Comparison of ENCODE assay signal across 28 cellular contexts in the genomic region with DNA sequence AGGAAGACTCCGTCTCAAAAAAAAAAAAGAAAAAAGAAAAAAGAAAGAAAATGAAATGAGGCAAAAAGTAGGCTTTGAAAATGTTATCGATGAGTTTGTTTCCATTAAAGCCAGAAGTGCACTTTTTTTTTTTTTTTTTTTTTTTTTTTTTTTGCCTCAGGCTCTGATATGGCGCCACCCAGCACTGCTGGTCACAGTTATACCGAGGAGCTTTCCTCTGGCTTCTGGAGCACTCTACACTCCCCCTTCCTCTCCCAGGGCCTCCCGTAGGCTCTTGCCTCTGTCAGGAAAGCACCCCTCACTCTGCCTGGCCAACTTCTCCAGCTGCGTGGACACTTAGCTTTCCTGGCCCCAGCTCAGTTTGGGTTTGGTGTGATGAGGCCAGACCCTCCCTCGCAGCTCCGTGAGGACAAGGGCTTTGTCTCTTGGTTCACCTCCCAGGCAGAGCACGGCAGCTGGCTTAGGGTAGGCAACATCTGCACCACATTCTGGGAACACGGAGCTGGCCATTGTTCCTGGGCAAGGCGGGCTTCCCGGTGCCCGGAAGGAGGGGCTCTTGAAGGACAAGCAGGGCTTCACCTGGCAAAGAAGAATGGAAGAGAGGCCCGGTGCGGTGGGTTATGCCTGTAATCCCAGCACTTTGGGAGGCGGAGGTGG. TPM values are rescaled to one million over a fixed set of nuclear protein-coding genes. Genes with fewer than 3 reads are reported as not detected.
A peak's percentile ranks its signal among the peaks of the same experiment; 100 is the strongest.
DNase-seq lines count a peak whose midpoint lies in the region; ATAC-seq, FAIRE-seq and TF ChIP-seq lines count a peak whose summit lies in the region.
"Had no signal": no experiment of that assay in that cellular context is flagged by ENCODE, and none has a peak within 500 bp of the region (broad histone marks: within the 10 kb centered on the region; RNA-seq: fewer than 3 reads in every experiment).

No MANE protein-coding gene starts in this region.

- CTCF ChIA-PET in SK-N-SH (lab: Yijun Ruan, JAX) (interaction anchor here (0.7 to 1.2 kb wide), 2 partner anchors 25 to 48 kb away, joined by 3 read pairs; no protein-coding TSS in a partner anchor), K562 (lab: Yijun Ruan, JAX; ENCODE audit: low intra/inter-chr PET ratio) (no interaction called here)

- TF ChIP-seq RAD21 in SK-N-SH (IDR thresholded peaks at IDR 0.05; ENCODE audit: low read length) (no peak), K562 (CRISPR knock-in tag; conservative IDR thresholded peaks at IDR 0.05 in 1 of 2, IDR thresholded peaks at IDR 0.05 in 1 of 2) (no peak)

- intact Hi-C loops in K562 (cut with micrococcal nuclease) (no loop called here), sciatic nerve (cut with DNase I) (no loop called here)

- H3F3A ChIP-seq in SK-N-SH (replicated peaks; ENCODE audit: insufficient read depth): no peaks in the 10 kb centered on the region

- no peaks in the 10 kb centered on the region for H4K20me1 ChIP-seq in SK-N-SH (ENCODE audit: insufficient read depth)
- H4K20me1 ChIP-seq in K562 (replicated peaks; ENCODE audit: control insufficient read depth, insufficient read depth, low read length): no peaks in the 10 kb centered on the region

- H3K4me1 ChIP-seq in SK-N-SH (ENCODE audit: control insufficient read depth in 1 of 2, insufficient read depth in 2 of 2, low read depth in 1 of 2, low read length in 1 of 2) (no peaks in the 10 kb centered on the region), K562 (replicated peaks in 1 of 2; ENCODE audit: control insufficient read depth in 2 of 2, insufficient read depth in 2 of 2, low read length in 2 of 2) (peaks cover 30 to 40% of the 10 kb centered on the region in 2 experiments; a peak in 4 of 5 replicates)
- H3K4me1 ChIP-seq: breast epithelium, Caco-2, gastroesophageal sphincter, lower lobe of right lung had no signal

- no peak for TF ChIP-seq POLR2A in K562 (conservative IDR thresholded peaks at IDR 0.05)

- DNase-seq in SK-N-SH (peak; percentile 36), K562 (ENCODE audit: extremely low read depth in 1 of 4, low spot score in 3 of 4) (no peak), sciatic nerve (ENCODE audit: low spot score) (no peak), urothelium cell line (ENCODE audit: low spot score) (no peak), LoVo (ENCODE audit: low spot score) (no peak)
- DNase-seq: activated CD4-positive, alpha-beta T cell treated with anti-CD3 and anti-CD28 coated beads for 1 hour; activated CD8-positive, alpha-beta T cell treated with anti-CD3 and anti-CD28 coated beads for 36 hours; anterior cingulate cortex; Caco-2; IMR-90; lower lobe of right lung; naive thymus-derived CD8-positive, alpha-beta T cell; NCI-H1436 treated with DMSO at 0.1 percent for 48 hours; NCI-H2081 treated with DMSO at 0.1 percent for 48 hours; NCI-H2227 treated with DMSO at 0.1 percent for 48 hours; NCI-H526; NK-92 treated with Interleukin-12 subunit alpha and Interleukin-12 subunit beta, amount 100 ng/mL, for 24 hours; occipital lobe; PC-3; stimulated activated CD4-positive, alpha-beta T cell treated with anti-CD3 and anti-CD28 coated beads, Interleukin-15, amount 100 ng/mL, for 24 hours; stimulated activated CD4-positive, alpha-beta T cell treated with anti-CD3 and anti-CD28 coated beads, Interleukin-4, amount 100 ng/mL, for 4 hours had no signal

- no peaks in the 10 kb centered on the region for H3K9me1 ChIP-seq in K562 (ENCODE audit: control insufficient read depth, insufficient read depth, low read length)

- ATAC-seq in SK-N-SH treated with all-trans-retinoic acid at 6 μM for 48 hours: no peak
- ATAC-seq in K562: peak; percentile 52
- peak; percentile 16 for ATAC-seq in sciatic nerve
- ATAC-seq: activated CD8-positive, alpha-beta T cell treated with anti-CD3 and anti-CD28 coated beads for 36 hours; activated naive CD4-positive, alpha-beta T cell treated with anti-CD3 and anti-CD28 coated beads, Interleukin-2, amount 50 U/mL, for 72 hours; gastroesophageal sphincter; HCT116; lower lobe of right lung; naive thymus-derived CD8-positive, alpha-beta T cell; PC-3 had no signal

- H3K4me3 ChIP-seq in SK-N-SH (ENCODE audit: low read depth in 2 of 2, low read length in 1 of 2) (no peak overlapping the region), K562 (no peak overlapping the region)
- H3K4me3 ChIP-seq: breast epithelium, gastroesophageal sphincter, lower lobe of right lung had no signal

- WGBS in SK-N-SH (ENCODE audit: low lambda C conversion rate): 92% methylated on average over 16 of the region's 16 CpGs
- WGBS in K562 (ENCODE audit: insufficient coverage, low coverage, missing lambda C conversion rate): 90% methylated on average over 13 of the region's 16 CpGs

- in situ Hi-C loops in K562 (cut with MboI): no loop called here

- H3K79me2 ChIP-seq in SK-N-SH (ENCODE audit: insufficient read depth) (no peaks in the 10 kb centered on the region), K562 (ENCODE audit: control insufficient read depth, insufficient read depth, low read length) (no peaks in the 10 kb centered on the region)

- no peak overlapping the region for H2AFZ ChIP-seq in SK-N-SH (ENCODE audit: low read depth)
- H2AFZ ChIP-seq in K562 (ENCODE audit: low read depth, low read length): peak overlapping the region; percentile 72

- TF ChIP-seq CTCF in SK-N-SH (IDR thresholded peaks at IDR 0.05) (no peak), K562 (IDR thresholded peaks at IDR 0.05 in 2 of 3, conservative IDR thresholded peaks at IDR 0.05 in 1 of 3; ENCODE audit: insufficient read depth in 2 of 3, low read depth in 1 of 3, low read length in 3 of 3) (no peak)

- FAIRE-seq in K562 (lab: Jason Lieb, UNC) (no peak), urothelium cell line (lab: Jason Lieb, UNC) (no peak)

- H3K27me3 ChIP-seq in SK-N-SH (ENCODE audit: insufficient read depth) (no peaks in the 10 kb centered on the region), K562 (ENCODE audit: control insufficient read depth in 2 of 2, insufficient read depth in 2 of 2, low read length in 2 of 2) (no peaks in the 10 kb centered on the region)
- H3K27me3 ChIP-seq: breast epithelium, gastroesophageal sphincter had no signal

- H3K36me3 ChIP-seq in SK-N-SH (replicated peaks in 1 of 2; ENCODE audit: control insufficient read depth in 1 of 2, insufficient read depth in 2 of 2, low read length in 1 of 2) (peaks cover 14 to 54% of the 10 kb centered on the region in 2 experiments), K562 (ENCODE audit: control insufficient read depth, insufficient read depth, low read length) (peaks cover 16% of the 10 kb centered on the region; the same call in 2 of the 3 replicates)
- H3K36me3 ChIP-seq: breast epithelium had no signal

- H3K9me3 ChIP-seq in SK-N-SH (no peaks in the 10 kb centered on the region), K562 (replicated peaks; ENCODE audit: control insufficient read depth, insufficient read depth, low read depth, low read length) (no peaks in the 10 kb centered on the region)
- H3K9me3 ChIP-seq: breast epithelium, Caco-2, gastroesophageal sphincter, lower lobe of right lung had no signal

- H3K4me2 ChIP-seq in SK-N-SH (no peak overlapping the region), K562 (ENCODE audit: insufficient read depth, low read length) (no peak overlapping the region)

- TF ChIP-seq EP300 in SK-N-SH (IDR thresholded peaks at IDR 0.05; ENCODE audit: borderline replicate concordance in 1 of 2, low read depth in 1 of 2, low read length in 1 of 2) (no peak), K562 (IDR thresholded peaks at IDR 0.05; ENCODE audit: low read length) (no peak)

- no TSS peak for BruUV-seq in K562 (replicated peaks; lab: Mats Ljungman, UMichigan)

- H3K27ac ChIP-seq in SK-N-SH (ENCODE audit: low read depth in 2 of 2, low read length in 1 of 2) (no peak overlapping the region), K562 (ENCODE audit: extremely low read depth, low read depth, low read length) (peak overlapping the region; percentile 10; the same call in 1 of the 3 replicates)
- H3K27ac ChIP-seq: 22Rv1, breast epithelium, C4-2B, gastroesophageal sphincter, lower lobe of right lung had no signal

- no peaks in the 10 kb centered on the region for H3K9me2 ChIP-seq in SK-N-SH

- POLR2A ChIA-PET in SK-N-SH (lab: Yijun Ruan, JAX): no interaction called here
- POLR2A ChIA-PET in K562 (lab: Yijun Ruan, JAX): no interaction called here

- H3K9ac ChIP-seq in SK-N-SH (no peak overlapping the region), K562 (ENCODE audit: insufficient read depth in 1 of 2, low read depth in 2 of 2, low read length in 2 of 2) (peak overlapping the region in 1 of 2 experiments; percentile 81; a peak in 1 of 4 replicates)

RNA-seq across cellular contexts. Expression of gene FADS2, which starts 16.9 kb away (rescaled TPM):
- polyA plus RNA-seq in SK-N-SH (2012; rRNA removed): 67.8 and 77.1 TPM in 2 replicates
- 35.0 and 46.7 TPM in 2 replicates for polyA plus RNA-seq in SK-N-SH (2012; cell fraction: cytosol; rRNA removed)
- polyA plus RNA-seq in SK-N-SH (2012; cell fraction: nucleus; rRNA removed): 81.1 and 91.8 TPM in 2 replicates
- 49.3 and 107 TPM in 2 replicates for total RNA-seq in K562 (2011; cell fraction: chromatin; rRNA removed; ENCODE audit: low replicate concordance)
- 68.6 and 70.4 TPM in 2 replicates for total RNA-seq in K562 (2011; cell fraction: nucleolus; rRNA removed)
- total RNA-seq in K562 (2011; cell fraction: nucleoplasm; rRNA removed): 66.5 and 86.0 TPM in 2 replicates
- 13.2 and 17.7 TPM in 2 replicates for total RNA-seq in K562 (2014; rRNA removed)
- total RNA-seq in K562 (2014; rRNA removed; fragmentation: Illumina TruSeq; extraction: Trizol): 14.5 and 16.2 TPM in 2 replicates
- 11.5 and 12.0 TPM in 2 replicates for total RNA-seq in K562 (2015; rRNA removed; fragmentation: Illumina TruSeq; extraction: Trizol)
- 28.6 and 30.4 TPM in 2 replicates for total RNA-seq in K562 (2021)
- polyA plus RNA-seq in K562 (2011; rRNA removed): 42.8 and 57.1 TPM in 2 replicates
- polyA plus RNA-seq in K562 (2011; cell fraction: cytosol; rRNA removed): 45.6 and 51.9 TPM in 2 replicates
- polyA plus RNA-seq in K562 (2011; cell fraction: nucleus; rRNA removed): 34.1 and 48.4 TPM in 2 replicates
- polyA plus RNA-seq in K562 (2012): 27.8 and 43.6 TPM in 2 replicates
- polyA plus RNA-seq in K562 (2014; fragmentation: Illumina TruSeq; extraction: Trizol): 33.9 and 39.7 TPM in 2 replicates
- polyA plus RNA-seq in K562 (2014; fragmentation: Nextera tagmentation; extraction: Ambion mirVana): 1 to 10 TPM; 2.9 to 5.3 TPM
- 23.9 and 27.2 TPM in 2 replicates for polyA plus RNA-seq in K562 (2014; rRNA removed)
- 38.9 and 48.8 TPM in 2 replicates for polyA minus RNA-seq in K562 (2011; rRNA and poly(A)+ RNA removed)
- polyA minus RNA-seq in K562 (2011; cell fraction: cytosol; rRNA and poly(A)+ RNA removed): 21.3 and 32.6 TPM in 2 replicates
- 10.5 and 15.2 TPM in 2 replicates for polyA minus RNA-seq in K562 (2011; cell fraction: nucleus; rRNA and poly(A)+ RNA removed)
- 140 TPM for total RNA-seq in sciatic nerve
- total RNA-seq: naive thymus-derived CD8-positive, alpha-beta T cell had no signal

RNA-seq across cellular contexts. Expression of gene FADS1, which starts 28.2 kb away (rescaled TPM):
- polyA plus RNA-seq in SK-N-SH (2012; rRNA removed): 20.6 and 26.4 TPM in 2 replicates
- polyA plus RNA-seq in SK-N-SH (2012; cell fraction: cytosol; rRNA removed): 13.8 and 18.5 TPM in 2 replicates
- 17.8 and 27.8 TPM in 2 replicates for polyA plus RNA-seq in SK-N-SH (2012; cell fraction: nucleus; rRNA removed)
- 611 and 866 TPM in 2 replicates for total RNA-seq in K562 (2011; cell fraction: chromatin; rRNA removed; ENCODE audit: low replicate concordance)
- 866 and 894 TPM in 2 replicates for total RNA-seq in K562 (2011; cell fraction: nucleolus; rRNA removed)
- 825 and 959 TPM in 2 replicates for total RNA-seq in K562 (2011; cell fraction: nucleoplasm; rRNA removed)
- 250 and 292 TPM in 2 replicates for total RNA-seq in K562 (2014; rRNA removed)
- total RNA-seq in K562 (2014; rRNA removed; fragmentation: Illumina TruSeq; extraction: Trizol): 367 and 390 TPM in 2 replicates
- 353 and 364 TPM in 2 replicates for total RNA-seq in K562 (2015; rRNA removed; fragmentation: Illumina TruSeq; extraction: Trizol)
- 378 and 411 TPM in 2 replicates for total RNA-seq in K562 (2021)
- 747 and 864 TPM in 2 replicates for polyA plus RNA-seq in K562 (2011; rRNA removed)
- polyA plus RNA-seq in K562 (2011; cell fraction: cytosol; rRNA removed): 1,005 and 1,028 TPM in 2 replicates
- polyA plus RNA-seq in K562 (2011; cell fraction: nucleus; rRNA removed): 277 and 375 TPM in 2 replicates
- 228 and 290 TPM in 2 replicates for polyA plus RNA-seq in K562 (2012)
- polyA plus RNA-seq in K562 (2014; fragmentation: Illumina TruSeq; extraction: Trizol): 394 and 457 TPM in 2 replicates
- 100 to 1,000 TPM; 110 to 174 TPM for polyA plus RNA-seq in K562 (2014; fragmentation: Nextera tagmentation; extraction: Ambion mirVana)
- 295 and 314 TPM in 2 replicates for polyA plus RNA-seq in K562 (2014; rRNA removed)
- polyA minus RNA-seq in K562 (2011; rRNA and poly(A)+ RNA removed): 571 and 760 TPM in 2 replicates
- polyA minus RNA-seq in K562 (2011; cell fraction: cytosol; rRNA and poly(A)+ RNA removed): 555 and 599 TPM in 2 replicates
- 280 and 292 TPM in 2 replicates for polyA minus RNA-seq in K562 (2011; cell fraction: nucleus; rRNA and poly(A)+ RNA removed)
- total RNA-seq in sciatic nerve: 99.3 TPM

RNA-seq across cellular contexts. Expression of gene FADS3, which starts 46.3 kb away (rescaled TPM):
- 93.3 and 116 TPM in 2 replicates for polyA plus RNA-seq in SK-N-SH (2012; rRNA removed)
- 20.9 and 32.5 TPM in 2 replicates for polyA plus RNA-seq in SK-N-SH (2012; cell fraction: cytosol; rRNA removed)
- 761 and 764 TPM in 2 replicates for polyA plus RNA-seq in SK-N-SH (2012; cell fraction: nucleus; rRNA removed)
- 196 and 689 TPM in 2 replicates for total RNA-seq in K562 (2011; cell fraction: chromatin; rRNA removed; ENCODE audit: low replicate concordance)
- total RNA-seq in K562 (2011; cell fraction: nucleolus; rRNA removed): 626 and 786 TPM in 2 replicates
- total RNA-seq in K562 (2011; cell fraction: nucleoplasm; rRNA removed): 287 and 362 TPM in 2 replicates
- total RNA-seq in K562 (2014; rRNA removed): 92.7 and 125 TPM in 2 replicates
- 18.6 and 32.4 TPM in 2 replicates for total RNA-seq in K562 (2014; rRNA removed; fragmentation: Illumina TruSeq; extraction: Trizol)
- 55.1 and 55.3 TPM in 2 replicates for total RNA-seq in K562 (2015; rRNA removed; fragmentation: Illumina TruSeq; extraction: Trizol)
- total RNA-seq in K562 (2021): 105 and 106 TPM in 2 replicates
- polyA plus RNA-seq in K562 (2011; rRNA removed): 148 and 226 TPM in 2 replicates
- 155 and 315 TPM in 2 replicates for polyA plus RNA-seq in K562 (2011; cell fraction: cytosol; rRNA removed)
- polyA plus RNA-seq in K562 (2011; cell fraction: nucleus; rRNA removed): 2,057 and 2,412 TPM in 2 replicates
- 65.8 and 82.0 TPM in 2 replicates for polyA plus RNA-seq in K562 (2012)
- 92.0 and 101 TPM in 2 replicates for polyA plus RNA-seq in K562 (2014; fragmentation: Illumina TruSeq; extraction: Trizol)
- polyA plus RNA-seq in K562 (2014; fragmentation: Nextera tagmentation; extraction: Ambion mirVana): 1 to 10 TPM in 1 of 2 experiments, under 1 TPM in 1; 0.97 to 3.3 TPM
- 133 and 139 TPM in 2 replicates for polyA plus RNA-seq in K562 (2014; rRNA removed)
- 33.8 and 64.4 TPM in 2 replicates for polyA minus RNA-seq in K562 (2011; rRNA and poly(A)+ RNA removed)
- polyA minus RNA-seq in K562 (2011; cell fraction: cytosol; rRNA and poly(A)+ RNA removed): 109 and 120 TPM in 2 replicates
- 200 TPM in 2 replicates for polyA minus RNA-seq in K562 (2011; cell fraction: nucleus; rRNA and poly(A)+ RNA removed)
- total RNA-seq in sciatic nerve: 127 TPM

RNA-seq across cellular contexts. Expression of gene FEN1, which starts 52.3 kb away (rescaled TPM):
- polyA plus RNA-seq in SK-N-SH (2012; rRNA removed) (35.9 and 39.5 TPM in 2 replicates), K562 (2011; rRNA removed) (91.3 and 124 TPM in 2 replicates), K562 (2014; fragmentation: Illumina TruSeq; extraction: Trizol) (138 and 146 TPM in 2 replicates), K562 (2014; fragmentation: Nextera tagmentation; extraction: Ambion mirVana) (10 to 100 TPM; 58.1 to 86.8 TPM), K562 (2014; rRNA removed) (132 and 136 TPM in 2 replicates)
- 33.0 and 38.9 TPM in 2 replicates for polyA plus RNA-seq in SK-N-SH (2012; cell fraction: cytosol; rRNA removed)
- 16.8 and 18.5 TPM in 2 replicates for polyA plus RNA-seq in SK-N-SH (2012; cell fraction: nucleus; rRNA removed)
- total RNA-seq in K562 (2011; cell fraction: chromatin; rRNA removed; ENCODE audit: low replicate concordance): 27.9 and 42.4 TPM in 2 replicates
- total RNA-seq in K562 (2011; cell fraction: nucleolus; rRNA removed): 50.0 and 60.9 TPM in 2 replicates
- 37.0 and 43.3 TPM in 2 replicates for total RNA-seq in K562 (2011; cell fraction: nucleoplasm; rRNA removed)
- total RNA-seq in K562 (2014; rRNA removed) (156 and 172 TPM in 2 replicates), K562 (2014; rRNA removed; fragmentation: Illumina TruSeq; extraction: Trizol) (130 and 137 TPM in 2 replicates), K562 (2015; rRNA removed; fragmentation: Illumina TruSeq; extraction: Trizol) (150 and 154 TPM in 2 replicates), K562 (2021) (140 and 150 TPM in 2 replicates), sciatic nerve (3.7 TPM)
- 83.9 and 106 TPM in 2 replicates for polyA plus RNA-seq in K562 (2011; cell fraction: cytosol; rRNA removed)
- 28.7 and 36.3 TPM in 2 replicates for polyA plus RNA-seq in K562 (2011; cell fraction: nucleus; rRNA removed)
- 122 and 124 TPM in 2 replicates for polyA plus RNA-seq in K562 (2012)
- 77.5 and 111 TPM in 2 replicates for polyA minus RNA-seq in K562 (2011; rRNA and poly(A)+ RNA removed)
- polyA minus RNA-seq in K562 (2011; cell fraction: cytosol; rRNA and poly(A)+ RNA removed): 54.2 and 76.3 TPM in 2 replicates
- 29.8 and 34.1 TPM in 2 replicates for polyA minus RNA-seq in K562 (2011; cell fraction: nucleus; rRNA and poly(A)+ RNA removed)

RNA-seq across cellular contexts. Expression of gene TMEM258, which starts 52.6 kb away (rescaled TPM):
- polyA plus RNA-seq in SK-N-SH (2012; rRNA removed) (454 and 617 TPM in 2 replicates), K562 (2011; rRNA removed) (630 and 713 TPM in 2 replicates), K562 (2014; fragmentation: Illumina TruSeq; extraction: Trizol) (213 and 256 TPM in 2 replicates), K562 (2014; fragmentation: Nextera tagmentation; extraction: Ambion mirVana) (100 to 1,000 TPM; 794 to 856 TPM), K562 (2014; rRNA removed) (199 and 268 TPM in 2 replicates)
- 466 and 537 TPM in 2 replicates for polyA plus RNA-seq in SK-N-SH (2012; cell fraction: cytosol; rRNA removed)
- 90.9 and 135 TPM in 2 replicates for polyA plus RNA-seq in SK-N-SH (2012; cell fraction: nucleus; rRNA removed)
- total RNA-seq in K562 (2011; cell fraction: chromatin; rRNA removed; ENCODE audit: low replicate concordance): 88.0 and 142 TPM in 2 replicates
- 195 and 216 TPM in 2 replicates for total RNA-seq in K562 (2011; cell fraction: nucleolus; rRNA removed)
- 192 and 237 TPM in 2 replicates for total RNA-seq in K562 (2011; cell fraction: nucleoplasm; rRNA removed)
- total RNA-seq in K562 (2014; rRNA removed) (97.2 and 153 TPM in 2 replicates), K562 (2014; rRNA removed; fragmentation: Illumina TruSeq; extraction: Trizol) (227 and 239 TPM in 2 replicates), K562 (2015; rRNA removed; fragmentation: Illumina TruSeq; extraction: Trizol) (221 and 231 TPM in 2 replicates), K562 (2021) (168 and 200 TPM in 2 replicates), sciatic nerve (96.6 TPM)
- polyA plus RNA-seq in K562 (2011; cell fraction: cytosol; rRNA removed): 728 and 1,027 TPM in 2 replicates
- polyA plus RNA-seq in K562 (2011; cell fraction: nucleus; rRNA removed): 254 and 417 TPM in 2 replicates
- 426 and 696 TPM in 2 replicates for polyA plus RNA-seq in K562 (2012)
- 155 and 167 TPM in 2 replicates for polyA minus RNA-seq in K562 (2011; rRNA and poly(A)+ RNA removed)
- polyA minus RNA-seq in K562 (2011; cell fraction: cytosol; rRNA and poly(A)+ RNA removed): 111 and 157 TPM in 2 replicates
- polyA minus RNA-seq in K562 (2011; cell fraction: nucleus; rRNA and poly(A)+ RNA removed): 46.0 and 84.9 TPM in 2 replicates
